Comparison of ENCODE assay signal across 1 cellular context in the genomic region with DNA sequence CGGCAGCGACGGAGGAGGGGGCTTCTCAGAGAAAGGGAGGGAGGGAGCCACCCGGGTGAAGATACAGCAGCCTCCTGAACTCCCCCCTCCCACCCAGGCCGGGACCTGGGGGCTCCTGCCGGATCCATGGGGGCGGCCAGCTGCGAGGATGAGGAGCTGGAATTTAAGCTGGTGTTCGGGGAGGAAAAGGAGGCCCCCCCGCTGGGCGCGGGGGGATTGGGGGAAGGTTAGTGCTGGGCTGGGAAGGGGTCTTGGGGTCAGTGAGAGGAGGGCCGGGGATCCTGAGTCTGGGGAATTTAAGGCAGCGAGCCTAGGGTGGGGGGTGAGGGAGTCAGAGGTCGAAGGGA.
TF ChIP-seq lines count a peak whose summit lies in the region.

No MANE protein-coding gene starts in this region.

TF ChIP-seq in GM12878, 131 proteins besides CTCF, POLR2A, EP300 and RAD21:
- TF ChIP-seq CEBPB (IDR thresholded peaks at IDR 0.05; ENCODE audit: borderline replicate concordance in 1 of 2, low read depth in 2 of 2, low read length in 2 of 2) (no peak), CHD4 (IDR thresholded peaks at IDR 0.05) (no peak), SREBF2 (IDR thresholded peaks at IDR 0.05; ENCODE audit: low read length) (no peak), KLF5 (IDR thresholded peaks at IDR 0.05; ENCODE audit: partially characterized antibody) (no peak), JUND (IDR thresholded peaks at IDR 0.05; ENCODE audit: low read depth, low read length) (no peak), ESRRA (IDR thresholded peaks at IDR 0.05; ENCODE audit: low read length) (no peak), ZNF622 (IDR thresholded peaks at IDR 0.05) (no peak)
- TF ChIP-seq, protein P1, sequence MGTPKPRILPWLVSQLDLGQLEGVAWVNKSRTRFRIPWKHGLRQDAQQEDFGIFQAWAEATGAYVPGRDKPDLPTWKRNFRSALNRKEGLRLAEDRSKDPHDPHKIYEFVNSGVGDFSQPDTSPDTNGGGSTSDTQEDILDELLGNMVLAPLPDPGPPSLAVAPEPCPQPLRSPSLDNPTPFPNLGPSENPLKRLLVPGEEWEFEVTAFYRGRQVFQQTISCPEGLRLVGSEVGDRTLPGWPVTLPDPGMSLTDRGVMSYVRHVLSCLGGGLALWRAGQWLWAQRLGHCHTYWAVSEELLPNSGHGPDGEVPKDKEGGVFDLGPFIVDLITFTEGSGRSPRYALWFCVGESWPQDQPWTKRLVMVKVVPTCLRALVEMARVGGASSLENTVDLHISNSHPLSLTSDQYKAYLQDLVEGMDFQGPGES (IDR thresholded peaks at IDR 0.05): no peak
- TF ChIP-seq, protein P2, sequence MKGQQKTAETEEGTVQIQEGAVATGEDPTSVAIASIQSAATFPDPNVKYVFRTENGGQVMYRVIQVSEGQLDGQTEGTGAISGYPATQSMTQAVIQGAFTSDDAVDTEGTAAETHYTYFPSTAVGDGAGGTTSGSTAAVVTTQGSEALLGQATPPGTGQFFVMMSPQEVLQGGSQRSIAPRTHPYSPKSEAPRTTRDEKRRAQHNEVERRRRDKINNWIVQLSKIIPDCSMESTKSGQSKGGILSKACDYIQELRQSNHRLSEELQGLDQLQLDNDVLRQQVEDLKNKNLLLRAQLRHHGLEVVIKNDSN (IDR thresholded peaks at IDR 0.05; ENCODE audit: borderline replicate concordance, extremely low read length, insufficient read depth, low read depth, low read length): no peak
